38 cellular contexts compared by ENCODE assay signal in genomic region chr6:19608546-19608945, GRCh38.
"Had no signal": no experiment of that assay in that cellular context is flagged by ENCODE, and none has a peak within 500 bp of the region (broad histone marks: within the 10 kb centered on the region; RNA-seq: fewer than 3 reads in every experiment).

No MANE protein-coding gene starts in this region.

- DNase-seq: activated CD4-positive, alpha-beta T cell treated with anti-CD3 and anti-CD28 coated beads for 1 hour; activated CD4-positive, alpha-beta T cell treated with anti-CD3 and anti-CD28 coated beads, Interleukin-2, amount 10 ng/mL, durations not matched to agents 24 days and 14 days; activated CD4-positive, alpha-beta T cell treated with anti-CD3 and anti-CD28 coated beads, Interleukin-2, amount 50 U/mL, for 4 hours; activated CD4-positive, CD25-positive, alpha-beta regulatory T cell; activated CD8-positive, alpha-beta T cell treated with anti-CD3 and anti-CD28 coated beads for 36 hours; activated effector memory CD4-positive, alpha-beta T cell treated with anti-CD3 and anti-CD28 coated beads, Interleukin-2, amount 50 U/mL, for 16 hours; activated naive CD4-positive, alpha-beta T cell; activated naive CD4-positive, alpha-beta T cell treated with anti-CD3 and anti-CD28 coated beads, Interleukin-2, amount 50 U/mL, for 16 hours; activated naive CD8-positive, alpha-beta T cell treated with anti-CD3 and anti-CD28 coated beads for 36 hours; activated T-cell treated with anti-CD3 and anti-CD28 coated beads, Interleukin-2, amount 50 U/mL, for 1 hour; activated T-cell treated with anti-CD3 and anti-CD28 coated beads, Interleukin-2, amount 50 U/mL, for 72 hours; amniotic stem cell; aorta; brain microvascular endothelial cell; central memory CD4-positive, alpha-beta T cell; KG1; MG63; NCI-H1092; NCI-H1417 treated with DMSO at 0.1 percent for 48 hours; NCI-H187 treated with DMSO at 0.1 percent for 48 hours; NCI-H2081; NCI-H2227 treated with DMSO at 0.1 percent for 48 hours; NCI-H446; NCI-H510A treated with DMSO at 0.1 percent for 48 hours; NCI-H526 treated with DMSO at 0.1 percent for 48 hours; NCI-H774; PC-9; SIG-M5; SW 1271; T-helper 1 cell; T-helper 2 cell; T1000; WERI-Rb-1 had no signal

- ATAC-seq: activated CD8-positive, alpha-beta T cell treated with anti-CD3 and anti-CD28 coated beads for 36 hours; activated T-cell treated with anti-CD3 and anti-CD28 coated beads, Interleukin-2, amount 50 U/mL, for 72 hours; activated T-helper 17 cell treated with anti-CD3 and anti-CD28 coated beads, Interleukin-2, amount 50 U/mL, for 72 hours; Right ventricle myocardium inferior; SK-N-SH treated with all-trans-retinoic acid at 6 μM for 48 hours had no signal

- H3K36me3 ChIP-seq: brain microvascular endothelial cell, MG63, WERI-Rb-1 had no signal

- H3K9me3 ChIP-seq: MG63 had no signal

- FAIRE-seq: RCC 7860 had no signal

- H3K4me2 ChIP-seq: PC-9 had no signal

- H3K4me3 ChIP-seq: MG63, PC-9 had no signal

- H2AFZ ChIP-seq: PC-9 had no signal

- H3K27ac ChIP-seq: brain microvascular endothelial cell, PC-9, RWPE1, WERI-Rb-1 had no signal

- H3K27me3 ChIP-seq: brain microvascular endothelial cell, MG63 had no signal
